ENCODE assay signal across 1 cellular context in genomic region chr19:15829786-15830185, GRCh38.
A peak's percentile ranks its signal among the peaks of the same experiment; 100 is the strongest.
TF ChIP-seq lines count a peak whose summit lies in the region.

No MANE protein-coding gene starts in this region.

TF ChIP-seq in HCT116, 20 proteins besides CTCF, POLR2A, EP300 and RAD21:
- TF ChIP-seq, protein P1, sequence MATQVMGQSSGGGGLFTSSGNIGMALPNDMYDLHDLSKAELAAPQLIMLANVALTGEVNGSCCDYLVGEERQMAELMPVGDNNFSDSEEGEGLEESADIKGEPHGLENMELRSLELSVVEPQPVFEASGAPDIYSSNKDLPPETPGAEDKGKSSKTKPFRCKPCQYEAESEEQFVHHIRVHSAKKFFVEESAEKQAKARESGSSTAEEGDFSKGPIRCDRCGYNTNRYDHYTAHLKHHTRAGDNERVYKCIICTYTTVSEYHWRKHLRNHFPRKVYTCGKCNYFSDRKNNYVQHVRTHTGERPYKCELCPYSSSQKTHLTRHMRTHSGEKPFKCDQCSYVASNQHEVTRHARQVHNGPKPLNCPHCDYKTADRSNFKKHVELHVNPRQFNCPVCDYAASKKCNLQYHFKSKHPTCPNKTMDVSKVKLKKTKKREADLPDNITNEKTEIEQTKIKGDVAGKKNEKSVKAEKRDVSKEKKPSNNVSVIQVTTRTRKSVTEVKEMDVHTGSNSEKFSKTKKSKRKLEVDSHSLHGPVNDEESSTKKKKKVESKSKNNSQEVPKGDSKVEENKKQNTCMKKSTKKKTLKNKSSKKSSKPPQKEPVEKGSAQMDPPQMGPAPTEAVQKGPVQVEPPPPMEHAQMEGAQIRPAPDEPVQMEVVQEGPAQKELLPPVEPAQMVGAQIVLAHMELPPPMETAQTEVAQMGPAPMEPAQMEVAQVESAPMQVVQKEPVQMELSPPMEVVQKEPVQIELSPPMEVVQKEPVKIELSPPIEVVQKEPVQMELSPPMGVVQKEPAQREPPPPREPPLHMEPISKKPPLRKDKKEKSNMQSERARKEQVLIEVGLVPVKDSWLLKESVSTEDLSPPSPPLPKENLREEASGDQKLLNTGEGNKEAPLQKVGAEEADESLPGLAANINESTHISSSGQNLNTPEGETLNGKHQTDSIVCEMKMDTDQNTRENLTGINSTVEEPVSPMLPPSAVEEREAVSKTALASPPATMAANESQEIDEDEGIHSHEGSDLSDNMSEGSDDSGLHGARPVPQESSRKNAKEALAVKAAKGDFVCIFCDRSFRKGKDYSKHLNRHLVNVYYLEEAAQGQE (IDR thresholded peaks at IDR 0.05; ENCODE audit: low read depth), result no peak
- TF ChIP-seq SIN3A (IDR thresholded peaks at IDR 0.05; ENCODE audit: low read depth), result peak; percentile 55; the same call in 1 of the 2 replicates
